In the genomic region with DNA sequence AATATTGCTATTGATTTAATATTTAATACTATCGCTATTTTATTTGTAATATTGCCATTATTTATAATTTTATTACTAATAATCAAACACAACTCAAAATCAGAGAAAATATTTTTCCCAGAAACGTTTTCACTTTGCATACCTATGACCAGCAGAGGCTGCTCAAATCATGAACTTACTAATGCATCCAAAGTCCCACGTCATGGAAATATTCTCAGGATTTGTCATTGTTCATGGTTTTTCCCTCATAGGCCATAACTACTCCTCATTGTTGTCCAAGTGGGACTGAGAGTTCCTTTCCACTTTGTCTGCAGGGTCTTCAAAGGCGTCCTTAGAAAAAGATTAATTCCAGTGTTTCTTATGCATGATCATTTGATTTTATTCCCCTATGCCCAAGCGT, we compare ENCODE assay signal across 16 cellular contexts.
DNase-seq lines count a peak whose midpoint lies in the region; ATAC-seq and TF ChIP-seq lines count a peak whose summit lies in the region.
"Had no signal": no experiment of that assay in that cellular context is flagged by ENCODE, and none has a peak within 500 bp of the region (broad histone marks: within the 10 kb centered on the region; RNA-seq: fewer than 3 reads in every experiment).

No MANE protein-coding gene starts in this region.

- TF ChIP-seq CTCF in astrocyte of the spinal cord (IDR thresholded peaks at IDR 0.05; ENCODE audit: low read depth, low read length), result peak; percentile 25

- DNase-seq in AG08395 (ENCODE audit: low spot score) (peak; percentile 66), HS-27A (ENCODE audit: low read depth) (peak; percentile 35), astrocyte of the spinal cord (ENCODE audit: low read depth, low spot score) (peak; percentile 53), iris pigment epithelial cell (ENCODE audit: low read depth) (peak; percentile 79), NCI-H1105 treated with DMSO at 0.1 percent for 48 hours (lab: John Stamatoyannopoulos, UW) (no peak), NAMALWA (ENCODE audit: low spot score) (no peak)
- no peak for DNase-seq in activated CD4-positive, alpha-beta T cell treated with anti-CD3 and anti-CD28 coated beads, Interleukin-2, amount 10 ng/mL, durations not matched to agents 24 days and 14 days
- DNase-seq: activated CD8-positive, alpha-beta memory T cell treated with anti-CD3 and anti-CD28 coated beads, Interleukin-2, amount 10 ng/mL, durations not matched to agents 7 days and 5 days; activated naive CD8-positive, alpha-beta T cell treated with anti-CD3 and anti-CD28 coated beads for 36 hours; GF-D8; NCI-H2171 treated with DMSO at 0.1 percent for 48 hours; stimulated activated CD4-positive, alpha-beta T cell treated with anti-CD3 and anti-CD28 coated beads, Interleukin-1b, Interleukin-23, amount 100 ng/mL, for 48 hours; stimulated activated naive CD4-positive, alpha-beta T cell had no signal

- ATAC-seq in HG02970 (IDR thresholded peaks at IDR 0.05; ENCODE audit: low FRiP score, unreplicated experiment), result no peak
- ATAC-seq: activated CD8-positive, alpha-beta memory T cell treated with anti-CD3 and anti-CD28 coated beads, Interleukin-2, amount 10 ng/mL, durations not matched to agents 7 days and 5 days; Panc1 had no signal

- H3K27ac Mint-ChIP-seq in activated CD4-positive, alpha-beta T cell treated with anti-CD3 and anti-CD28 coated beads, Interleukin-2, amount 10 ng/mL, durations not matched to agents 24 days and 14 days, result no peak overlapping the region
- H3K27ac Mint-ChIP-seq: activated CD8-positive, alpha-beta memory T cell treated with anti-CD3 and anti-CD28 coated beads, Interleukin-2, amount 10 ng/mL, durations not matched to agents 7 days and 5 days; activated naive CD8-positive, alpha-beta T cell treated with anti-CD3 and anti-CD28 coated beads for 36 hours had no signal

- in situ Hi-C loops in astrocyte of the spinal cord (cut with HindIII; ENCODE audit: low sequenced_read_pairs), result no loop called here

- no peak overlapping the region for H3K4me3 ChIP-seq in astrocyte of the spinal cord (ENCODE audit: low read depth, low read length)
- H3K4me3 ChIP-seq: lung had no signal

- intact Hi-C loops in activated CD4-positive, alpha-beta T cell treated with anti-CD3 and anti-CD28 coated beads, Interleukin-2, amount 10 ng/mL, durations not matched to agents 24 days and 14 days (cut with micrococcal nuclease), result no loop called here

- no peak overlapping the region for H3K4me3 Mint-ChIP-seq in activated CD4-positive, alpha-beta T cell treated with anti-CD3 and anti-CD28 coated beads, Interleukin-2, amount 10 ng/mL, durations not matched to agents 24 days and 14 days
- H3K4me3 Mint-ChIP-seq: activated CD8-positive, alpha-beta memory T cell treated with anti-CD3 and anti-CD28 coated beads, Interleukin-2, amount 10 ng/mL, durations not matched to agents 7 days and 5 days; activated naive CD8-positive, alpha-beta T cell treated with anti-CD3 and anti-CD28 coated beads for 36 hours had no signal

- no peaks in the 10 kb centered on the region for H3K9me3 Mint-ChIP-seq in activated CD4-positive, alpha-beta T cell treated with anti-CD3 and anti-CD28 coated beads, Interleukin-2, amount 10 ng/mL, durations not matched to agents 24 days and 14 days

- no peaks in the 10 kb centered on the region for H3K27me3 Mint-ChIP-seq in activated CD4-positive, alpha-beta T cell treated with anti-CD3 and anti-CD28 coated beads, Interleukin-2, amount 10 ng/mL, durations not matched to agents 24 days and 14 days
- H3K27me3 Mint-ChIP-seq: activated CD8-positive, alpha-beta memory T cell treated with anti-CD3 and anti-CD28 coated beads, Interleukin-2, amount 10 ng/mL, durations not matched to agents 7 days and 5 days; activated naive CD8-positive, alpha-beta T cell treated with anti-CD3 and anti-CD28 coated beads for 36 hours had no signal

- no peaks in the 10 kb centered on the region for H3K36me3 Mint-ChIP-seq in activated CD4-positive, alpha-beta T cell treated with anti-CD3 and anti-CD28 coated beads, Interleukin-2, amount 10 ng/mL, durations not matched to agents 24 days and 14 days (ENCODE audit: low read depth)
- H3K36me3 Mint-ChIP-seq: activated CD8-positive, alpha-beta memory T cell treated with anti-CD3 and anti-CD28 coated beads, Interleukin-2, amount 10 ng/mL, durations not matched to agents 7 days and 5 days; activated naive CD8-positive, alpha-beta T cell treated with anti-CD3 and anti-CD28 coated beads for 36 hours had no signal

- H3K4me1 Mint-ChIP-seq in activated CD4-positive, alpha-beta T cell treated with anti-CD3 and anti-CD28 coated beads, Interleukin-2, amount 10 ng/mL, durations not matched to agents 24 days and 14 days, result no peaks in the 10 kb centered on the region

Comparison
In these comparisons a context has a peak if more than half of its experiments do, and no peak if none do; other contexts are left out.
1. DNase-seq: peak in AG08395 (single experiment), HS-27A (single experiment), astrocyte of the spinal cord (single experiment) and iris pigment epithelial cell (single experiment); none in activated CD4-positive, alpha-beta T cell treated with anti-CD3 and anti-CD28 coated beads, Interleukin-2, amount 10 ng/mL, durations not matched to agents 24 days and 14 days (single experiment), NCI-H1105 treated with DMSO at 0.1 percent for 48 hours (single experiment) and NAMALWA (single experiment).